Comparison of ENCODE assay signal across 1 cellular context in genomic region chr16:3175157-3176153, GRCh38.
A peak's percentile ranks its signal among the peaks of the same experiment; 100 is the strongest.
TF ChIP-seq lines count a peak whose summit lies in the region.

No MANE protein-coding gene starts in this region.

TF ChIP-seq in HEK293, 187 proteins besides CTCF, POLR2A, EP300 and RAD21 (continued from another document and continues in another):
- TF ChIP-seq ZBTB49 (tag by site-specific recombination; IDR thresholded peaks at IDR 0.05; ENCODE audit: low read depth): no peak
- no peak for TF ChIP-seq REST (tag by site-specific recombination; IDR thresholded peaks at IDR 0.05)
- TF ChIP-seq ZNF394 (tag by site-specific recombination; IDR thresholded peaks at IDR 0.05; ENCODE audit: borderline replicate concordance): peak; percentile 70
- no peak for TF ChIP-seq ZNF843 (tag by site-specific recombination; IDR thresholded peaks at IDR 0.05)
- TF ChIP-seq ZNF26 (tag by site-specific recombination; IDR thresholded peaks at IDR 0.05): no peak
- TF ChIP-seq KLF16 (tag by site-specific recombination; IDR thresholded peaks at IDR 0.05): no peak
- TF ChIP-seq OSR2 (tag by site-specific recombination; IDR thresholded peaks at IDR 0.05): no peak
- TF ChIP-seq ZNF223 (tag by site-specific recombination; IDR thresholded peaks at IDR 0.05): no peak
- no peak for TF ChIP-seq TSHZ1 (tag by site-specific recombination; IDR thresholded peaks at IDR 0.05; ENCODE audit: borderline replicate concordance)
- TF ChIP-seq ZNF645 (tag by site-specific recombination; IDR thresholded peaks at IDR 0.05): no peak
- TF ChIP-seq ZBTB11 (tag by site-specific recombination; conservative IDR thresholded peaks at IDR 0.05; ENCODE audit: low read depth): no peak
- TF ChIP-seq ZNF747 (tag by site-specific recombination; IDR thresholded peaks at IDR 0.05): no peak
- TF ChIP-seq ZNF140 (tag by site-specific recombination; IDR thresholded peaks at IDR 0.05): no peak
- TF ChIP-seq YY1 (tag by site-specific recombination; IDR thresholded peaks at IDR 0.05): 0 out of 2 replicates have a peak, but pooled peaks have one; percentile 31
- TF ChIP-seq ZNF704 (tag by site-specific recombination; IDR thresholded peaks at IDR 0.05): no peak
- no peak for TF ChIP-seq ZNF114 (tag by site-specific recombination; IDR thresholded peaks at IDR 0.05)
- 0 out of 2 replicates have a peak, but pooled peaks have one; percentile 41 for TF ChIP-seq ZNF501 (tag by site-specific recombination; IDR thresholded peaks at IDR 0.05)
- TF ChIP-seq ZNF596 (tag by site-specific recombination; IDR thresholded peaks at IDR 0.05): no peak
- TF ChIP-seq ZIC2 (tag by site-specific recombination; IDR thresholded peaks at IDR 0.05): peak; percentile 79
- no peak for TF ChIP-seq ZNF146 (tag by site-specific recombination; IDR thresholded peaks at IDR 0.05)
- no peak for TF ChIP-seq ZNF16 (tag by site-specific recombination; IDR thresholded peaks at IDR 0.05; ENCODE audit: low read depth)
- no peak for TF ChIP-seq PRDM2 (tag by site-specific recombination; IDR thresholded peaks at IDR 0.05; ENCODE audit: borderline replicate concordance)
- TF ChIP-seq ZNF792 (tag by site-specific recombination; IDR thresholded peaks at IDR 0.05): no peak
- 0 out of 2 replicates have a peak, but pooled peaks have one; percentile 14 for TF ChIP-seq SP3 (tag by site-specific recombination; IDR thresholded peaks at IDR 0.05)
- TF ChIP-seq ZNF354C (tag by site-specific recombination; IDR thresholded peaks at IDR 0.05; ENCODE audit: borderline replicate concordance, low read depth): no peak
- no peak for TF ChIP-seq ZNF521 (tag by site-specific recombination; IDR thresholded peaks at IDR 0.05)
- peak; percentile 54; the same call in 1 of the 2 replicates for TF ChIP-seq KLF10 (tag by site-specific recombination; IDR thresholded peaks at IDR 0.05)
- no peak for TF ChIP-seq ZNF785 (tag by site-specific recombination; IDR thresholded peaks at IDR 0.05)
- TF ChIP-seq SCRT2 (tag by site-specific recombination; IDR thresholded peaks at IDR 0.05): no peak
- TF ChIP-seq ATF2 (tag by site-specific recombination; IDR thresholded peaks at IDR 0.05; ENCODE audit: low read depth): no peak
